Comparison of ENCODE assay signal across 23 cellular contexts in the genomic region with DNA sequence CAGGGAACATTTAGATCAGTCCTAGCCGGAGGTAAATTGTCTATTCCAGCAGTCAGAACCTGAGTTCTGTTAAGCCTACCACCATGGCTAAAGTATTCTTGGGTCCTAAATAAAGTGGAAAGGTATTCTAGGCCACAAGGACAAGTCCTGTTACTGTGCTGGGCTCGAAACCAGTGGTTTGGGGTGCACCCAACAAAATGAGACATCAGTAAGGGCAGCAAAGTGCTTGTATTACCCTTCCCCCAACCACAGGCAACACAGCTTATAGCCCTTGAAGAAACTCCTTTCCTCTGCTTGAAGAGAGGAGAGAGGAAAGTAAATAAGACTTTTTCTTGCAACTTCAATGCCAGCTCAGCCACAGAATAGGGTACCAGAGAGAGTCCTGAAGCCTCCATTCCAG.
A peak's percentile ranks its signal among the peaks of the same experiment; 100 is the strongest.
DNase-seq lines count a peak whose midpoint lies in the region; ATAC-seq, FAIRE-seq and TF ChIP-seq lines count a peak whose summit lies in the region.
"Had no signal": no experiment of that assay in that cellular context is flagged by ENCODE, and none has a peak within 500 bp of the region (broad histone marks: within the 10 kb centered on the region; RNA-seq: fewer than 3 reads in every experiment).

No MANE protein-coding gene starts in this region.

- TF ChIP-seq POLR2A in H1 (IDR thresholded peaks at IDR 0.05; ENCODE audit: control extremely low read depth in 1 of 2, low read depth in 2 of 2, low read length in 2 of 2): no peak
- no peak for TF ChIP-seq POLR2A in breast epithelium (IDR thresholded peaks at IDR 0.05)

- no peaks in the 10 kb centered on the region for H3K4me1 Mint-ChIP-seq in GM23338
- H3K4me1 Mint-ChIP-seq in neural progenitor cell: no peaks in the 10 kb centered on the region
- H3K4me1 Mint-ChIP-seq: B cell had no signal

- no peaks in the 10 kb centered on the region for H3K23me2 ChIP-seq in H1 (ENCODE audit: low read depth, low read length)

- intact Hi-C loops in breast epithelium (cut with DNase I; ENCODE audit: low total_unique reads): no loop called here

- WGBS in H1 (ENCODE audit: extremely low coverage in 1 of 2, insufficient coverage in 1 of 2, insufficient read length in 1 of 2, insufficient replicate concordance in 2 of 2, low coverage in 1 of 2, low lambda C conversion rate in 2 of 2, missing lambda C conversion rate in 1 of 2), 2 experiments: 93% methylated on average over 2 of the region's 2 CpGs; no CpG with 5 or more reads in 1 of the 2 experiments

- no peak overlapping the region for H2BK12ac ChIP-seq in H1 (ENCODE audit: low read depth, low read length)

- H3K4me1 ChIP-seq in GM23338 (ENCODE audit: insufficient read depth): no peaks in the 10 kb centered on the region
- H3K4me1 ChIP-seq in H1 (replicated peaks in 1 of 4; ENCODE audit: control insufficient read depth in 3 of 4, insufficient read depth in 4 of 4, low read length in 3 of 4): no peaks in the 10 kb centered on the region
- no peaks in the 10 kb centered on the region for H3K4me1 ChIP-seq in neural progenitor cell
- no peaks in the 10 kb centered on the region for H3K4me1 ChIP-seq in breast epithelium
- H3K4me1 ChIP-seq: A549; BLaER1 treated with 17β-estradiol and CSF1 and Interleukin-3, amounts not matched to agents 10 nM and 100 nM; Caco-2 had no signal

- H3F3A ChIP-seq in GM23338 (replicated peaks; ENCODE audit: low read depth) (no peaks in the 10 kb centered on the region), neural progenitor cell (ENCODE audit: low read depth) (no peaks in the 10 kb centered on the region)

- no peaks in the 10 kb centered on the region for H3K9me3 ChIP-seq in H1 (ENCODE audit: insufficient read depth in 2 of 2, low read depth in 1 of 2, low read length in 1 of 2)
- no peaks in the 10 kb centered on the region for H3K9me3 ChIP-seq in neural progenitor cell (ENCODE audit: low read depth)
- H3K9me3 ChIP-seq in breast epithelium: no peaks in the 10 kb centered on the region
- H3K9me3 ChIP-seq: A549; BLaER1 treated with 17β-estradiol and CSF1 and Interleukin-3, amounts not matched to agents 10 nM and 100 nM; Caco-2 had no signal

- H3K36me3 Mint-ChIP-seq in GM23338 (ENCODE audit: low read depth) (peaks cover 3% of the 10 kb centered on the region; the same call in 2 of the 3 replicates), neural progenitor cell (no peaks in the 10 kb centered on the region)
- H3K36me3 Mint-ChIP-seq: CD8-positive, alpha-beta T cell had no signal

- no peaks in the 10 kb centered on the region for H3K27me3 Mint-ChIP-seq in GM23338 (ENCODE audit: insufficient read depth, low read depth, poor library complexity)
- no peaks in the 10 kb centered on the region for H3K27me3 Mint-ChIP-seq in neural progenitor cell (ENCODE audit: insufficient read depth, low read depth)
- H3K27me3 Mint-ChIP-seq: B cell; CD4-positive, alpha-beta T cell had no signal

- no peak overlapping the region for H3K4me2 ChIP-seq in GM23338
- no peak overlapping the region for H3K4me2 ChIP-seq in H1 (ENCODE audit: insufficient read depth in 1 of 2, low read depth in 2 of 2, low read length in 2 of 2)
- H3K4me2 ChIP-seq in neural progenitor cell: no peak overlapping the region
- H3K4me2 ChIP-seq: A549; BLaER1 treated with 17β-estradiol and CSF1 and Interleukin-3, amounts not matched to agents 10 nM and 100 nM had no signal

- no peak overlapping the region for H3K27ac Mint-ChIP-seq in GM23338
- H3K27ac Mint-ChIP-seq in neural progenitor cell: no peak overlapping the region
- H3K27ac Mint-ChIP-seq: B cell; CD4-positive, alpha-beta T cell; CD8-positive, alpha-beta T cell had no signal

- DNase-seq in GM23338 (ENCODE audit: low spot score) (no peak), H1 (ENCODE audit: low read depth in 1 of 2, low spot score in 2 of 2) (no peak), neural progenitor cell (ENCODE audit: low spot score) (no peak), breast epithelium (ENCODE audit: low spot score in 2 of 2) (no peak), EL (no peak)
- DNase-seq: AML-193; Caco-2; Calu3; CD4-positive, alpha-beta T cell; CD8-positive, alpha-beta T cell; DMS79 treated with DMSO at 0.1 percent for 48 hours; GDM1 had no signal

- H3K4me3 Mint-ChIP-seq in GM23338 (no peak overlapping the region), neural progenitor cell (no peak overlapping the region)
- H3K4me3 Mint-ChIP-seq: B cell; CD4-positive, alpha-beta T cell; CD8-positive, alpha-beta T cell had no signal

- no peak for FAIRE-seq in H1 (lab: Jason Lieb, UNC)
- FAIRE-seq: A549, D721Med, GM12878, GM12892, GM18507, GM19239 had no signal

- H4K20me1 ChIP-seq in GM23338 (replicated peaks; ENCODE audit: insufficient read depth) (no peaks in the 10 kb centered on the region), H1 (replicated peaks in 1 of 2; ENCODE audit: control insufficient read depth in 1 of 2, insufficient read depth in 2 of 2, low read length in 2 of 2) (no peaks in the 10 kb centered on the region), neural progenitor cell (ENCODE audit: low read depth) (no peaks in the 10 kb centered on the region)
- H4K20me1 ChIP-seq: BLaER1 treated with 17β-estradiol and CSF1 and Interleukin-3, amounts not matched to agents 10 nM and 100 nM had no signal

- TF ChIP-seq CTCF in GM23338 (conservative IDR thresholded peaks at IDR 0.05; ENCODE audit: low read depth in 2 of 2): no peak
- TF ChIP-seq CTCF in H1 (IDR thresholded peaks at IDR 0.05; ENCODE audit: control extremely low read depth in 1 of 3, insufficient read depth in 1 of 3, low read depth in 1 of 3, low read length in 3 of 3): no peak
- TF ChIP-seq CTCF in neural progenitor cell (IDR thresholded peaks at IDR 0.05): no peak
- no peak for TF ChIP-seq CTCF in breast epithelium (IDR thresholded peaks at IDR 0.05)

- no peak for ATAC-seq in GM23338
- no peak for ATAC-seq in HG03280 (IDR thresholded peaks at IDR 0.05; ENCODE audit: unreplicated experiment)
- ATAC-seq: A549; CD8-positive, alpha-beta T cell; GM12878 had no signal

- no peak overlapping the region for H3K56ac ChIP-seq in H1 (replicated peaks; ENCODE audit: insufficient read length, low read depth, low read length)

- no peak for TF ChIP-seq RAD21 in H1 (IDR thresholded peaks at IDR 0.05 in 1 of 2, conservative IDR thresholded peaks at IDR 0.05 in 1 of 2; ENCODE audit: low read depth in 2 of 2, low read length in 2 of 2)

- H2AFZ ChIP-seq in GM23338 (0 out of 2 replicates have a peak overlapping the region, but pooled peaks have one; percentile 8), H1 (ENCODE audit: low read length) (peak overlapping the region; percentile 50; the same call in 1 of the 2 replicates), neural progenitor cell (replicated peaks) (peak overlapping the region; percentile 8)

- CTCF ChIA-PET in H1 (lab: Charles Lee; ENCODE audit: partially characterized antibody): interaction anchor here (1.4 kb wide), 1 partner anchor 14 kb away, joined by 3 read pairs; no protein-coding TSS in a partner anchor

- TF ChIP-seq EP300 in H1 (IDR thresholded peaks at IDR 0.05; ENCODE audit: borderline replicate concordance in 1 of 2, low read depth in 2 of 2, low read length in 2 of 2): no peak

- no peaks in the 10 kb centered on the region for H3K79me1 ChIP-seq in H1 (ENCODE audit: low read depth, low read length)

- H4K8ac ChIP-seq in H1 (ENCODE audit: extremely low read depth, insufficient read depth, low read length): no peak overlapping the region

- no peak overlapping the region for H3K23ac ChIP-seq in H1 (ENCODE audit: insufficient read length)

- H3K18ac ChIP-seq in H1 (ENCODE audit: extremely low read depth, low read length): no peak overlapping the region

- H2BK5ac ChIP-seq in H1 (ENCODE audit: low read depth, low read length): no peak overlapping the region

- H3K36me3 ChIP-seq in GM23338 (ENCODE audit: insufficient read depth) (no peaks in the 10 kb centered on the region), H1 (ENCODE audit: control insufficient read depth in 2 of 4, insufficient read depth in 4 of 4, low read length in 3 of 4) (no peaks in the 10 kb centered on the region), neural progenitor cell (no peaks in the 10 kb centered on the region), breast epithelium (no peaks in the 10 kb centered on the region)
- H3K36me3 ChIP-seq: BLaER1 treated with 17β-estradiol and CSF1 and Interleukin-3, amounts not matched to agents 10 nM and 100 nM had no signal

- no peak overlapping the region for H2BK15ac ChIP-seq in H1 (ENCODE audit: low read length)

- H3K79me2 ChIP-seq in GM23338 (replicated peaks; ENCODE audit: insufficient read depth) (no peaks in the 10 kb centered on the region), H1 (ENCODE audit: control insufficient read depth in 1 of 2, insufficient read depth in 2 of 2, low read length in 2 of 2) (no peaks in the 10 kb centered on the region), neural progenitor cell (ENCODE audit: low read depth) (no peaks in the 10 kb centered on the region)

- H3K14ac ChIP-seq in H1 (ENCODE audit: insufficient read length): no peak overlapping the region

- no peak overlapping the region for H2BK120ac ChIP-seq in H1 (replicated peaks; ENCODE audit: low read depth, low read length)

- no peaks in the 10 kb centered on the region for H3K27me3 ChIP-seq in GM23338 (ENCODE audit: insufficient read depth)
- H3K27me3 ChIP-seq in H1 (replicated peaks in 1 of 4; ENCODE audit: control insufficient read depth in 3 of 4, extremely low read depth in 1 of 4, insufficient read depth in 3 of 4, low read length in 3 of 4): no peaks in the 10 kb centered on the region
- H3K27me3 ChIP-seq in neural progenitor cell: no peaks in the 10 kb centered on the region
- H3K27me3 ChIP-seq in breast epithelium: no peaks in the 10 kb centered on the region
- H3K27me3 ChIP-seq: BLaER1 treated with 17β-estradiol and CSF1 and Interleukin-3, amounts not matched to agents 10 nM and 100 nM had no signal

- POLR2A ChIA-PET in H1 (lab: Charles Lee; ENCODE audit: partially characterized antibody): no interaction called here

- no peak overlapping the region for H3K4me3 ChIP-seq in GM23338
- H3K4me3 ChIP-seq in H1 (ENCODE audit: extremely low read depth in 1 of 4, insufficient read depth in 2 of 4, low read depth in 3 of 4, low read length in 4 of 4): no peak overlapping the region
- no peak overlapping the region for H3K4me3 ChIP-seq in neural progenitor cell
- H3K4me3 ChIP-seq in breast epithelium: no peak overlapping the region
- H3K4me3 ChIP-seq: A549; BLaER1 treated with 17β-estradiol and CSF1 and Interleukin-3, amounts not matched to agents 10 nM and 100 nM; GM12878 had no signal

- no peak overlapping the region for H3K9ac ChIP-seq in H1 (replicated peaks in 1 of 4; ENCODE audit: extremely low read depth in 1 of 4, low read depth in 3 of 4, low read length in 3 of 4)
- no peak overlapping the region for H3K9ac ChIP-seq in neural progenitor cell
- H3K9ac ChIP-seq: BLaER1 treated with 17β-estradiol and CSF1 and Interleukin-3, amounts not matched to agents 10 nM and 100 nM had no signal

- H2AK5ac ChIP-seq in H1 (ENCODE audit: low read depth, low read length): no peak overlapping the region

- H3K27ac ChIP-seq in GM23338 (ENCODE audit: low read depth) (no peak overlapping the region), H1 (ENCODE audit: low read depth, low read length) (no peak overlapping the region), neural progenitor cell (no peak overlapping the region), breast epithelium (no peak overlapping the region)
- H3K27ac ChIP-seq: 22Rv1; A549; BLaER1 treated with 17β-estradiol and CSF1 and Interleukin-3, amounts not matched to agents 10 nM and 100 nM; C4-2B had no signal

- H2BK20ac ChIP-seq in H1 (ENCODE audit: low read length): no peak overlapping the region

- peaks cover 6% of the 10 kb centered on the region; the same call in 1 of the 3 replicates for H3K9me3 Mint-ChIP-seq in GM23338
- H3K9me3 Mint-ChIP-seq in neural progenitor cell: peaks cover 3% of the 10 kb centered on the region

- 0 out of 2 replicates have a peak, but pooled peaks cover 9% of the 10 kb centered on the region for H3K9me2 ChIP-seq in GM23338 (ENCODE audit: insufficient read depth)

- H4K91ac ChIP-seq in H1 (replicated peaks; ENCODE audit: insufficient read length, low read length): no peak overlapping the region

- no peak overlapping the region for H3K4ac ChIP-seq in H1 (replicated peaks; ENCODE audit: insufficient read length, low read depth, low read length)

- no peak overlapping the region for H4K5ac ChIP-seq in H1 (ENCODE audit: insufficient read length, low read depth, low read length)
